Comparison of ENCODE assay signal across 18 cellular contexts in genomic region chr11:66867425-66868040, GRCh38. TPM values are rescaled to one million over a fixed set of nuclear protein-coding genes. Genes with fewer than 3 reads are reported as not detected.
A peak's percentile ranks its signal among the peaks of the same experiment; 100 is the strongest.
DNase-seq lines count a peak whose midpoint lies in the region; ATAC-seq and TF ChIP-seq lines count a peak whose summit lies in the region.
"Had no signal": no experiment of that assay in that cellular context is flagged by ENCODE, and none has a peak within 500 bp of the region (broad histone marks: within the 10 kb centered on the region; RNA-seq: fewer than 3 reads in every experiment).

No MANE protein-coding gene starts in this region.

- H3K9me3 Mint-ChIP-seq in H9 (no peaks in the 10 kb centered on the region), glutamatergic neuron (ENCODE audit: unreplicated experiment) (peaks cover 4% of the 10 kb centered on the region)
- H3K9me3 Mint-ChIP-seq: activated B cell treated with CpG ODN at 0.5 μM for 24 hours; activated CD4-positive, alpha-beta memory T cell treated with anti-CD3 and anti-CD28 coated beads, Interleukin-2, amount 10 ng/mL, durations not matched to agents 7 days and 5 days; CD8-positive, alpha-beta T cell; naive B cell; stimulated activated naive B cell treated with anti-CD40 and anti-IgM and Interleukin-4, amounts not matched to agents 10 μg/mL and 1 μg/mL and 100 μg/mL, for 72 hours had no signal

- no peak overlapping the region; the same call in 1 of the 2 replicates for H3K14ac ChIP-seq in H9 (ENCODE audit: insufficient read depth, low read length)

- no peak overlapping the region for H3K27ac ChIP-seq in H9 (ENCODE audit: insufficient read length, low read depth, low read length)
- H3K27ac ChIP-seq: heart left ventricle, pancreas, thoracic aorta had no signal

- H2BK5ac ChIP-seq in H9 (ENCODE audit: insufficient read length, low read length): no peak overlapping the region

- no peak overlapping the region for H2AK5ac ChIP-seq in H9 (ENCODE audit: insufficient read length, low read length)

- no peak for ATAC-seq in HG02763 (IDR thresholded peaks at IDR 0.05; ENCODE audit: unreplicated experiment)
- no peak for ATAC-seq in HG03442 (IDR thresholded peaks at IDR 0.05; ENCODE audit: unreplicated experiment)
- no peak for ATAC-seq in T-helper 17 cell
- ATAC-seq: CD8-positive, alpha-beta T cell; heart left ventricle had no signal

- H3K4ac ChIP-seq in H9 (ENCODE audit: low read depth, low read length): no peak overlapping the region

- H3K23ac ChIP-seq in H9 (ENCODE audit: insufficient read length, low read depth, low read length): no peak overlapping the region

- H4K8ac ChIP-seq in H9 (replicated peaks; ENCODE audit: insufficient read length, low read depth, low read length): no peak overlapping the region

- H3K18ac ChIP-seq in H9 (ENCODE audit: insufficient read length, low read depth, low read length): no peak overlapping the region

- H3K27me3 ChIP-seq in H9 (ENCODE audit: insufficient read depth, low read length): no peaks in the 10 kb centered on the region
- H3K27me3 ChIP-seq: heart left ventricle, pancreas had no signal

- in situ Hi-C loops in G401 (cut with HindIII; ENCODE audit: low sequenced_read_pairs): no loop called here

- H3K9me3 ChIP-seq in H9 (ENCODE audit: control insufficient read depth, low read depth, low read length) (no peaks in the 10 kb centered on the region), T-helper 17 cell (ENCODE audit: control insufficient read depth, low read length, poor library complexity, severe bottlenecking) (no peaks in the 10 kb centered on the region)
- H3K9me3 ChIP-seq: heart left ventricle, pancreas, thoracic aorta had no signal

- TF ChIP-seq CTCF in H9 (conservative IDR thresholded peaks at IDR 0.05) (peak; percentile 36; the same call in 2 of the 3 replicates), glutamatergic neuron (IDR thresholded peaks at IDR 0.05; ENCODE audit: partially characterized antibody, unreplicated experiment) (no peak)

- no peak overlapping the region for H2BK20ac ChIP-seq in H9 (ENCODE audit: low read depth, low read length, poor library complexity, severe bottlenecking)

- WGBS in H9 (ENCODE audit: extremely low coverage, insufficient read length, low lambda C conversion rate): no CpG with 5 or more reads among the region's 14 CpGs

- H3K79me1 ChIP-seq in H9 (ENCODE audit: insufficient read depth, low read depth, low read length, poor library complexity, severe bottlenecking): no peaks in the 10 kb centered on the region

- H3K27ac Mint-ChIP-seq in H9 (peak overlapping the region in 1 of 3 experiments; percentile 86; a peak in 2 of 7 replicates), glutamatergic neuron (ENCODE audit: unreplicated experiment) (peak overlapping the region; percentile 39), T-helper 17 cell (no peak overlapping the region)
- H3K27ac Mint-ChIP-seq: activated B cell treated with CpG ODN at 0.5 μM for 24 hours; activated CD4-positive, alpha-beta memory T cell treated with anti-CD3 and anti-CD28 coated beads, Interleukin-2, amount 10 ng/mL, durations not matched to agents 7 days and 5 days; CD8-positive, alpha-beta T cell; stimulated activated naive B cell treated with anti-CD40 and anti-IgM and Interleukin-4, amounts not matched to agents 10 μg/mL and 1 μg/mL and 100 μg/mL, for 72 hours had no signal

- H3K9ac ChIP-seq in H9 (ENCODE audit: extremely low read depth, insufficient read length, low read length): no peak overlapping the region

- no peak overlapping the region for H2BK120ac ChIP-seq in H9 (ENCODE audit: low read depth, low read length, poor library complexity, severe bottlenecking)

- H3K4me3 Mint-ChIP-seq in H9 (no peak overlapping the region), glutamatergic neuron (ENCODE audit: unreplicated experiment) (no peak overlapping the region), T-helper 17 cell (no peak overlapping the region)
- H3K4me3 Mint-ChIP-seq: activated B cell treated with CpG ODN at 0.5 μM for 24 hours; activated CD4-positive, alpha-beta memory T cell treated with anti-CD3 and anti-CD28 coated beads, Interleukin-2, amount 10 ng/mL, durations not matched to agents 7 days and 5 days; CD8-positive, alpha-beta T cell; stimulated activated naive B cell treated with anti-CD40 and anti-IgM and Interleukin-4, amounts not matched to agents 10 μg/mL and 1 μg/mL and 100 μg/mL, for 72 hours had no signal

- H2BK15ac ChIP-seq in H9 (ENCODE audit: low read depth, low read length): no peak overlapping the region

- no peaks in the 10 kb centered on the region for H3K23me2 ChIP-seq in H9 (ENCODE audit: insufficient read length, low read depth, low read length, poor library complexity, severe bottlenecking)

- H3K36me3 Mint-ChIP-seq in H9 (ENCODE audit: insufficient read depth in 1 of 3, low read depth in 3 of 3) (peaks cover 0 to 11% (median 3%) of the 10 kb centered on the region in 3 experiments; a peak in 4 of 7 replicates), glutamatergic neuron (ENCODE audit: unreplicated experiment) (peaks cover 3% of the 10 kb centered on the region), T-helper 17 cell (ENCODE audit: low read depth) (no peaks in the 10 kb centered on the region)
- H3K36me3 Mint-ChIP-seq: naive B cell; stimulated activated naive B cell treated with anti-CD40 and anti-IgM and Interleukin-4, amounts not matched to agents 10 μg/mL and 1 μg/mL and 100 μg/mL, for 72 hours had no signal

- no peak overlapping the region for H4K91ac ChIP-seq in H9 (ENCODE audit: insufficient read length, low read depth, low read length)

- no peaks in the 10 kb centered on the region for H4K20me1 ChIP-seq in H9 (ENCODE audit: control insufficient read depth, insufficient read depth, insufficient read length)

- no peak overlapping the region for H3T11ph ChIP-seq in H9 (ENCODE audit: low read length)

- no peaks in the 10 kb centered on the region for H3K4me1 ChIP-seq in H9 (ENCODE audit: insufficient read depth, low read length)
- H3K4me1 ChIP-seq: heart left ventricle, pancreas had no signal

- no peak overlapping the region for H2BK12ac ChIP-seq in H9 (ENCODE audit: insufficient read length, low read depth, low read length)

- H3K4me1 Mint-ChIP-seq in H9 (peaks cover 11 to 22% of the 10 kb centered on the region in 2 experiments), glutamatergic neuron (ENCODE audit: low read depth, unreplicated experiment) (peaks cover 5% of the 10 kb centered on the region), T-helper 17 cell (peaks cover 7% of the 10 kb centered on the region)

- H3K27me3 Mint-ChIP-seq in H9 (ENCODE audit: low read depth): no peaks in the 10 kb centered on the region
- H3K27me3 Mint-ChIP-seq in glutamatergic neuron (ENCODE audit: unreplicated experiment): peaks cover 6% of the 10 kb centered on the region
- H3K27me3 Mint-ChIP-seq in T-helper 17 cell: no peaks in the 10 kb centered on the region
- H3K27me3 Mint-ChIP-seq: activated B cell treated with CpG ODN at 0.5 μM for 24 hours; activated CD4-positive, alpha-beta memory T cell treated with anti-CD3 and anti-CD28 coated beads, Interleukin-2, amount 10 ng/mL, durations not matched to agents 7 days and 5 days; naive B cell; stimulated activated naive B cell treated with anti-CD40 and anti-IgM and Interleukin-4, amounts not matched to agents 10 μg/mL and 1 μg/mL and 100 μg/mL, for 72 hours had no signal

- H3K56ac ChIP-seq in H9 (ENCODE audit: insufficient read length, low read depth, low read length): no peak overlapping the region

- H3K79me2 ChIP-seq in H9 (ENCODE audit: insufficient read depth, low read length): no peaks in the 10 kb centered on the region

- DNase-seq in G401 (ENCODE audit: low spot score) (peak; percentile 43), H9 (no peak), RPMI8226 (peak; percentile 62), glutamatergic neuron (peak; percentile 39), T-helper 17 cell (no peak), NCI-H748 (lab: John Stamatoyannopoulos, UW; ENCODE audit: unreplicated experiment) (no peak)
- DNase-seq: activated B cell treated with CpG ODN at 0.5 μM for 24 hours; activated CD4-positive, alpha-beta memory T cell treated with anti-CD3 and anti-CD28 coated beads, Interleukin-2, amount 10 ng/mL, durations not matched to agents 7 days and 5 days; activated naive CD4-positive, alpha-beta T cell; CD8-positive, alpha-beta T cell; cerebellar nuclear complex; heart left ventricle; naive B cell; stimulated activated naive B cell treated with anti-CD40 and anti-IgM and Interleukin-4, amounts not matched to agents 10 μg/mL and 1 μg/mL and 100 μg/mL, for 72 hours had no signal

- no peak overlapping the region for H3K4me2 ChIP-seq in H9 (ENCODE audit: insufficient read depth, insufficient read length, low read length)

- no peak overlapping the region for H2AFZ ChIP-seq in H9 (ENCODE audit: low read length)

- H4K5ac ChIP-seq in H9 (ENCODE audit: insufficient read length, low read depth, low read length): no peak overlapping the region

RNA-seq across cellular contexts. Expression of gene LRFN4, which starts 10.7 kb away (rescaled TPM):
- 48.4 and 67.5 TPM in 2 replicates for total RNA-seq in G401 (2014; rRNA removed; shearing (Covaris generic))
- total RNA-seq in H9 (2021): 65.1 and 66.7 TPM in 2 replicates
- total RNA-seq in glutamatergic neuron (ENCODE audit: unreplicated experiment): 67.1 TPM
- 1 to 10 TPM; 6.2 to 8.3 TPM for total RNA-seq in T-helper 17 cell

RNA-seq across cellular contexts. Expression of gene RCE1, which starts 24.3 kb away (rescaled TPM):
- 32.7 and 40.2 TPM in 2 replicates for total RNA-seq in G401 (2014; rRNA removed; shearing (Covaris generic))
- total RNA-seq in H9 (2021) (49.0 and 52.5 TPM in 2 replicates), glutamatergic neuron (ENCODE audit: unreplicated experiment) (30.6 TPM), T-helper 17 cell (10 to 100 TPM; 36.2 to 41.6 TPM)

Comparison
In these comparisons a context has a peak if more than half of its experiments do, and no peak if none do; other contexts are left out.
1. DNase-seq: peak in G401 (single experiment), RPMI8226 (single experiment) and glutamatergic neuron (single experiment); none in H9 (single experiment), T-helper 17 cell (0 of 3) and NCI-H748 (single experiment).